ENCODE assay signal across 1 cellular context in genomic region chr1:16613185-16614147, GRCh38.
TF ChIP-seq lines count a peak whose summit lies in the region.

TSS of gene NBPF1 (minus strand) at chr1:16613564.

TF ChIP-seq in HepG2, 621 proteins besides CTCF, POLR2A, EP300 and RAD21 (continued from another document and continues in another):
- TF ChIP-seq ZNF512 (CRISPR knock-in tag; IDR thresholded peaks at IDR 0.05) (peak; percentile 69), ZSCAN21 (CRISPR knock-in tag; IDR thresholded peaks at IDR 0.05; ENCODE audit: borderline replicate concordance) (peak; percentile 96), SNRNP70 (IDR thresholded peaks at IDR 0.05; ENCODE audit: low read depth, low read length) (no peak), IRF2 (CRISPR knock-in tag; IDR thresholded peaks at IDR 0.05) (peak; percentile 89), ZMYM2 (CRISPR knock-in tag; IDR thresholded peaks at IDR 0.05) (no peak), NFRKB (IDR thresholded peaks at IDR 0.05) (no peak), HOXA9 (CRISPR knock-in tag; IDR thresholded peaks at IDR 0.05; ENCODE audit: borderline replicate concordance) (no peak), MXI1 (IDR thresholded peaks at IDR 0.05; ENCODE audit: borderline replicate concordance, low read depth, low read length) (peak; percentile 51; the same call in 2 of the 3 replicates), NFKB2 (CRISPR knock-in tag; IDR thresholded peaks at IDR 0.05; ENCODE audit: borderline replicate concordance) (peak; percentile 98), ZKSCAN1 (IDR thresholded peaks at IDR 0.05; ENCODE audit: low read length) (0 out of 2 replicates have a peak, but pooled peaks have one; percentile 48), HNF1A (IDR thresholded peaks at IDR 0.05; ENCODE audit: low read depth) (no peak), HNF1A (CRISPR knock-in tag; IDR thresholded peaks at IDR 0.05; ENCODE audit: borderline replicate concordance) (peak; percentile 93), ELF3 (CRISPR knock-in tag; IDR thresholded peaks at IDR 0.05) (peak; percentile 65; the same call in 1 of the 2 replicates), ZNF256 (CRISPR knock-in tag; conservative IDR thresholded peaks at IDR 0.05) (peak; percentile 93), NFAT5 (CRISPR knock-in tag; IDR thresholded peaks at IDR 0.05) (peak; percentile 97), ZNF230 (CRISPR knock-in tag; IDR thresholded peaks at IDR 0.05) (peak; percentile 100), HNRNPH1 (optimal IDR thresholded peaks at IDR 0.05; ENCODE audit: low read depth, low read length) (no peak), KDM1A (CRISPR knock-in tag; IDR thresholded peaks at IDR 0.05) (peak; percentile 16), ZNF296 (CRISPR knock-in tag; conservative IDR thresholded peaks at IDR 0.05) (no peak), HDAC6 (IDR thresholded peaks at IDR 0.05; ENCODE audit: low read depth, low read length) (0 out of 2 replicates have a peak, but pooled peaks have one; percentile 50), KDM6A (CRISPR knock-in tag; IDR thresholded peaks at IDR 0.05; ENCODE audit: low read depth) (no peak), ZNF224 (CRISPR knock-in tag; IDR thresholded peaks at IDR 0.05) (no peak), DMTF1 (CRISPR knock-in tag; IDR thresholded peaks at IDR 0.05) (peak; percentile 96), ELF4 (CRISPR knock-in tag; IDR thresholded peaks at IDR 0.05; ENCODE audit: borderline replicate concordance) (peak; percentile 79; the same call in 1 of the 2 replicates), BCL6 (CRISPR knock-in tag; IDR thresholded peaks at IDR 0.05) (peak; percentile 69), ZNF180 (CRISPR knock-in tag; IDR thresholded peaks at IDR 0.05; ENCODE audit: borderline replicate concordance, low read depth) (peak; percentile 94; the same call in 1 of the 2 replicates), ZNF883 (CRISPR knock-in tag; IDR thresholded peaks at IDR 0.05; ENCODE audit: not compliant biosample characterization) (peak; percentile 99), NAIF1 (CRISPR knock-in tag; IDR thresholded peaks at IDR 0.05; ENCODE audit: borderline replicate concordance) (no peak), ZBTB39 (CRISPR knock-in tag; IDR thresholded peaks at IDR 0.05) (peak; percentile 96), ZNF333 (CRISPR knock-in tag; IDR thresholded peaks at IDR 0.05; ENCODE audit: borderline replicate concordance) (peak; percentile 99), ZNF772 (CRISPR knock-in tag; IDR thresholded peaks at IDR 0.05) (peak; percentile 100), ZNF570 (CRISPR knock-in tag; IDR thresholded peaks at IDR 0.05; ENCODE audit: borderline replicate concordance) (peak; percentile 92; the same call in 1 of the 2 replicates), CBX1 (IDR thresholded peaks at IDR 0.05; ENCODE audit: low read depth) (peak; percentile 76), IKZF5 (CRISPR knock-in tag; IDR thresholded peaks at IDR 0.05) (peak; percentile 91; the same call in 1 of the 2 replicates), FOXA3 (CRISPR knock-in tag; IDR thresholded peaks at IDR 0.05) (peak; percentile 54), TEF (CRISPR knock-in tag; IDR thresholded peaks at IDR 0.05) (peak; percentile 85), JDP2 (CRISPR knock-in tag; IDR thresholded peaks at IDR 0.05; ENCODE audit: borderline replicate concordance) (no peak), ZFP90 (CRISPR knock-in tag; IDR thresholded peaks at IDR 0.05; ENCODE audit: borderline replicate concordance) (peak; percentile 97; the same call in 1 of the 2 replicates), ZNF530 (CRISPR knock-in tag; IDR thresholded peaks at IDR 0.05; ENCODE audit: low read depth) (no peak), RELA (CRISPR knock-in tag; IDR thresholded peaks at IDR 0.05) (peak; percentile 67; the same call in 1 of the 2 replicates), ZNF691 (CRISPR knock-in tag; IDR thresholded peaks at IDR 0.05; ENCODE audit: borderline replicate concordance, low read depth) (peak; percentile 99), KLF15 (CRISPR knock-in tag; IDR thresholded peaks at IDR 0.05; ENCODE audit: borderline replicate concordance) (no peak), MBD4 (IDR thresholded peaks at IDR 0.05; ENCODE audit: borderline replicate concordance, low read length) (no peak)
